1 cellular context compared by ENCODE assay signal in the genomic region with DNA sequence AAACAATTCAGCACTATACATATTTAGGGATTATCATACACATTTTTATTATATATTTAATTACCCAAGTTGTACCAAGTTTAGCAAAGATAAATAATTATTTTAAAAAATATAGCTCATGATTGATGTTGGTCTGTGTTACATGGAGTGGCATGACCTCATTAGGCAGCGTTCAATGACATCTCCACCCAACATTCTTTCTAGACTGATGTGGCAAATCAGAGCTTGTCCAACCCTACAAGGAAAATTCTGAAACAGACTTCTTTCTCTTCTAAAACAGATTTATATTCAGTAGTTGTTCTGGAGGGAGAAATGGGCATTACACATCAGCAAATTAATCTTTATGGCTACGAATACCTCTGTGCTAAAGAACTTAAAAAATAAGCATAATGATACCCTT.
A peak's percentile ranks its signal among the peaks of the same experiment; 100 is the strongest.
TF ChIP-seq lines count a peak whose summit lies in the region.

No MANE protein-coding gene starts in this region.

TF ChIP-seq in SK-N-SH, 30 proteins besides CTCF, POLR2A, EP300 and RAD21 (continued from another document):
- TF ChIP-seq REST (IDR thresholded peaks at IDR 0.05; ENCODE audit: low read depth, low read length) = no peak
- no peak for TF ChIP-seq GATA2 (CRISPR knock-in tag; IDR thresholded peaks at IDR 0.05)
- no peak for TF ChIP-seq EZH2phosphoT487 (IDR thresholded peaks at IDR 0.05; ENCODE audit: borderline replicate concordance, low read depth)
- TF ChIP-seq, protein P1, sequence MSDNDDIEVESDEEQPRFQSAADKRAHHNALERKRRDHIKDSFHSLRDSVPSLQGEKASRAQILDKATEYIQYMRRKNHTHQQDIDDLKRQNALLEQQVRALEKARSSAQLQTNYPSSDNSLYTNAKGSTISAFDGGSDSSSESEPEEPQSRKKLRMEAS (IDR thresholded peaks at IDR 0.05; ENCODE audit: low read depth) = no peak
- 0 out of 2 replicates have a peak, but pooled peaks have one; percentile 7 for TF ChIP-seq TCF12 (IDR thresholded peaks at IDR 0.05)
- TF ChIP-seq JUND (IDR thresholded peaks at IDR 0.05) = no peak; the same call in 1 of the 2 replicates
- TF ChIP-seq SIN3A (IDR thresholded peaks at IDR 0.05; ENCODE audit: borderline replicate concordance, low read depth, low read length) = no peak
- no peak for TF ChIP-seq ELF1 (IDR thresholded peaks at IDR 0.05)
- TF ChIP-seq TEAD4 (IDR thresholded peaks at IDR 0.05; ENCODE audit: borderline replicate concordance, insufficient read depth) = no peak
- TF ChIP-seq RCOR1 (IDR thresholded peaks at IDR 0.05; ENCODE audit: low read length) = no peak
- no peak for TF ChIP-seq RXRA (IDR thresholded peaks at IDR 0.05; ENCODE audit: borderline replicate concordance, low read depth)
- no peak for TF ChIP-seq NFIC (IDR thresholded peaks at IDR 0.05; ENCODE audit: borderline replicate concordance)
- no peak for TF ChIP-seq MEF2A (IDR thresholded peaks at IDR 0.05; ENCODE audit: borderline replicate concordance, low read depth)
- peak; percentile 47 for TF ChIP-seq PBX3 (IDR thresholded peaks at IDR 0.05)
- no peak for TF ChIP-seq POLR2AphosphoS5 (IDR thresholded peaks at IDR 0.05; ENCODE audit: low read depth, low read length)
- no peak for TF ChIP-seq TAF1 (IDR thresholded peaks at IDR 0.05; ENCODE audit: borderline replicate concordance, low read depth, low read length)
- TF ChIP-seq FOXM1 (IDR thresholded peaks at IDR 0.05; ENCODE audit: low read depth) = no peak
